In the genomic region with DNA sequence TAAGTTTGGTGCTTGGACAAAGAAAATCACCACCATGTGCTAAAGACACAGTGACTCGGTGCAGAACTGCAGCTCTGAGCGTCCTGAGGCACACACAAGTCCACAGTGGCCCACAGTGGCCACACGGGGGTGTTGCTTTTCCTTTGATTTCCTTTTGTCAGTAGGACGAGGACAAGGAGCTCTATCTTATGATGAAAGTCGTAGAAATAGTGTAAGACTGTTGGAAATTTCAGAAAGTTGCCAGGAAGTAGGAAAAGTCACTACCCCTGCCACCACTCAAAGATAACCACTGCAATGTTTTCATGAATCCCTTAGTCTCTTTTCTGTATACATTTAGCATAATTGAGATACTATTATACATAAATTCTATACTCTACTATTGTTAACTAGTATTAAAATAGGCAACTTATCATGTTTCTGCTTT, we compare ENCODE assay signal across 8 cellular contexts.
DNase-seq lines count a peak whose midpoint lies in the region; ATAC-seq and TF ChIP-seq lines count a peak whose summit lies in the region.

No MANE protein-coding gene starts in this region.

- no peak overlapping the region for H3K4me3 ChIP-seq in OCI-LY7 (ENCODE audit: low read depth, low read length, poor library complexity, severe bottlenecking)
- no peak overlapping the region for H3K4me3 ChIP-seq in epithelial cell of esophagus (ENCODE audit: low read length)
- H3K4me3 ChIP-seq in mucosa of descending colon: no peak overlapping the region

- no peak overlapping the region for H3K27ac ChIP-seq in OCI-LY7 (ENCODE audit: low read depth, low read length, poor library complexity, severe bottlenecking)

- CTCF ChIA-PET in OCI-LY7 (lab: Charles Lee; ENCODE audit: unreplicated experiment): no interaction called here

- H3K36me3 ChIP-seq in OCI-LY7 (ENCODE audit: insufficient read depth, low read length) (no peaks in the 10 kb centered on the region; the same call in 1 of the 2 replicates), mucosa of descending colon (ENCODE audit: low read depth) (peaks cover 3% of the 10 kb centered on the region)

- ATAC-seq in mucosa of descending colon: peak; percentile 86

- BruUV-seq in OCI-LY7 (replicated peaks; lab: Mats Ljungman, UMichigan): no TSS peak

- H3K9me3 ChIP-seq in OCI-LY7 (ENCODE audit: low read length): no peaks in the 10 kb centered on the region
- H3K9me3 ChIP-seq in mucosa of descending colon: no peaks in the 10 kb centered on the region

- H2AFZ ChIP-seq in OCI-LY7 (ENCODE audit: low read length): no peak overlapping the region

- H3K79me2 ChIP-seq in OCI-LY7 (ENCODE audit: insufficient read depth, low read depth, low read length): no peaks in the 10 kb centered on the region

- POLR2A ChIA-PET in OCI-LY7 (lab: Charles Lee): no interaction called here

- intact Hi-C loops in OCI-LY7 (cut with micrococcal nuclease; ENCODE audit: unreplicated experiment) (loop anchor here (1.0 to 5.0 kb wide), 2 partner anchors 169 to 383 kb away; no protein-coding TSS in a partner anchor), mucosa of descending colon (cut with DNase I, micrococcal nuclease) (loop anchor here in 1 of 2 donors (5.0 kb wide), 1 partner anchor 169 kb away; no protein-coding TSS in a partner anchor)

- H3K9me2 ChIP-seq in OCI-LY7 (ENCODE audit: insufficient read depth, low read length): no peaks in the 10 kb centered on the region

- no peaks in the 10 kb centered on the region for H4K20me1 ChIP-seq in OCI-LY7 (ENCODE audit: insufficient read depth, low read length)

- DNase-seq in A172 (ENCODE audit: low spot score) (peak; percentile 75), OCI-LY7 (ENCODE audit: low spot score) (peak; percentile 66), epithelial cell of esophagus (ENCODE audit: low read depth) (peak; percentile 78), mucosa of descending colon (peak in 2 of 3 donors; percentile 74 to 83), DMS79 (lab: John Stamatoyannopoulos, UW) (no peak), activated T-cell treated with anti-CD3 and anti-CD28 coated beads for 4 hours (no peak)
- DNase-seq in activated CD4-positive, alpha-beta T cell treated with anti-CD3 and anti-CD28 coated beads, Interleukin-2, amount 50 U/mL, for 48 hours: no peak

- H3K4me1 ChIP-seq in OCI-LY7 (ENCODE audit: insufficient read depth, low read length, poor library complexity, severe bottlenecking): no peaks in the 10 kb centered on the region
- H3K4me1 ChIP-seq in mucosa of descending colon (ENCODE audit: low read depth): no peaks in the 10 kb centered on the region

- TF ChIP-seq CTCF in GM12873 (IDR thresholded peaks at IDR 0.05; ENCODE audit: insufficient read depth, low read depth, low read length, missing control alignments) (peak; percentile 54), OCI-LY7 (conservative IDR thresholded peaks at IDR 0.05; ENCODE audit: low read length) (peak; percentile 78), epithelial cell of esophagus (IDR thresholded peaks at IDR 0.05; ENCODE audit: insufficient read depth, low read depth, low read length, missing control alignments) (peak; percentile 78), mucosa of descending colon (IDR thresholded peaks at IDR 0.05) (peak; percentile 57)

- H3K4me2 ChIP-seq in OCI-LY7 (ENCODE audit: low read length): no peak overlapping the region

Comparison
In these comparisons a context has a peak if more than half of its experiments do, and no peak if none do; other contexts are left out.
1. DNase-seq: peak in A172 (single experiment), OCI-LY7 (single experiment), epithelial cell of esophagus (single experiment) and mucosa of descending colon (2 of 3); none in DMS79 (single experiment), activated CD4-positive, alpha-beta T cell treated with anti-CD3 and anti-CD28 coated beads, Interleukin-2, amount 50 U/mL, for 48 hours (0 of 2) and activated T-cell treated with anti-CD3 and anti-CD28 coated beads for 4 hours (single experiment).
2. Peak in every context shown above with its lines, with median percentiles within 50 percentile points of each other: CTCF ChIP-seq.